Comparison of ENCODE assay signal across 8 cellular contexts in genomic region chr22:46052801-46053562, GRCh38.
A peak's percentile ranks its signal among the peaks of the same experiment; 100 is the strongest.
DNase-seq lines count a peak whose midpoint lies in the region; ATAC-seq, FAIRE-seq and TF ChIP-seq lines count a peak whose summit lies in the region.

No MANE protein-coding gene starts in this region.

- H3K36me3 ChIP-seq in pancreas: no peaks in the 10 kb centered on the region

- H3K4me1 Mint-ChIP-seq in CD14-positive monocyte: peaks cover 84% of the 10 kb centered on the region
- H3K4me1 Mint-ChIP-seq in activated CD8-positive, alpha-beta T cell treated with anti-CD3 and anti-CD28 coated beads, Interleukin-2, amount 10 ng/mL, durations not matched to agents 7 days and 5 days (ENCODE audit: low read depth): peaks cover 45% of the 10 kb centered on the region

- H3K4me1 ChIP-seq in pancreas: peaks cover 61 to 72% (median 71%) of the 10 kb centered on the region in 3 donors

- ATAC-seq in activated CD8-positive, alpha-beta T cell treated with anti-CD3 and anti-CD28 coated beads, Interleukin-2, amount 10 ng/mL, durations not matched to agents 7 days and 5 days: no peak
- peak; percentile 52 to 69 (median 60) for ATAC-seq in pancreas

- H3K4me3 Mint-ChIP-seq in CD14-positive monocyte: peak overlapping the region; percentile 89 to 96
- peak overlapping the region; percentile 82 for H3K4me3 Mint-ChIP-seq in activated CD8-positive, alpha-beta T cell treated with anti-CD3 and anti-CD28 coated beads, Interleukin-2, amount 10 ng/mL, durations not matched to agents 7 days and 5 days

- POLR2A ChIA-PET in activated CD8-positive, alpha-beta T cell treated with anti-CD3 and anti-CD28 coated beads, Interleukin-2, amount 10 ng/mL, durations not matched to agents 7 days and 5 days (lab: Charles Lee): interaction anchor here (0.6 to 6.2 kb wide), 4 partner anchors 8 to 621 kb away, joined by 3 to 45 read pairs (median 4); no protein-coding TSS in a partner anchor

- H3K27me3 ChIP-seq in pancreas: no peaks in the 10 kb centered on the region

- H3K27me3 Mint-ChIP-seq in CD14-positive monocyte (ENCODE audit: low read depth in 3 of 3): no peaks in the 10 kb centered on the region
- H3K27me3 Mint-ChIP-seq in activated CD8-positive, alpha-beta T cell treated with anti-CD3 and anti-CD28 coated beads, Interleukin-2, amount 10 ng/mL, durations not matched to agents 7 days and 5 days (ENCODE audit: low read depth): no peaks in the 10 kb centered on the region

- H3K9me3 ChIP-seq in pancreas: no peaks in the 10 kb centered on the region

- 1 to 2% methylated on average over 26 of the region's 26 CpGs for WGBS in pancreas, 2 donors

- in situ Hi-C loops in KBM-7 (cut with MboI; ENCODE audit: low pct_unique_long_range_greater_than_20kb, low sequenced_read_pairs): no loop called here

- TF ChIP-seq CTCF in CD14-positive monocyte (IDR thresholded peaks at IDR 0.05) (no peak), pancreas (IDR thresholded peaks at IDR 0.05) (no peak)

- H3K36me3 Mint-ChIP-seq in CD14-positive monocyte: peaks cover 7 to 35% of the 10 kb centered on the region in 2 donors
- peaks cover 2% of the 10 kb centered on the region for H3K36me3 Mint-ChIP-seq in activated CD8-positive, alpha-beta T cell treated with anti-CD3 and anti-CD28 coated beads, Interleukin-2, amount 10 ng/mL, durations not matched to agents 7 days and 5 days (ENCODE audit: low read depth)

- H3K9me3 Mint-ChIP-seq in CD14-positive monocyte: no peaks in the 10 kb centered on the region
- no peaks in the 10 kb centered on the region for H3K9me3 Mint-ChIP-seq in activated CD8-positive, alpha-beta T cell treated with anti-CD3 and anti-CD28 coated beads, Interleukin-2, amount 10 ng/mL, durations not matched to agents 7 days and 5 days (ENCODE audit: insufficient read depth)

- H3K4me3 ChIP-seq in pancreas: peak overlapping the region; percentile 65 to 78 (median 73)

- peak overlapping the region; percentile 90 to 96 (median 95) for H3K27ac Mint-ChIP-seq in CD14-positive monocyte
- H3K27ac Mint-ChIP-seq in activated CD8-positive, alpha-beta T cell treated with anti-CD3 and anti-CD28 coated beads, Interleukin-2, amount 10 ng/mL, durations not matched to agents 7 days and 5 days: peak overlapping the region; percentile 89

- DNase-seq in CD14-positive monocyte (ENCODE audit: low spot score) (no peak), KBM-7 (peak; percentile 58), fibroblast of peridontal ligament (ENCODE audit: extremely low read depth) (peak; percentile 52), pancreas (peak; percentile 67 to 82 (median 70)), DMS 273 (lab: John Stamatoyannopoulos, UW; ENCODE audit: unreplicated experiment) (no peak), NCI-H1048 (lab: John Stamatoyannopoulos, UW) (no peak), midbrain (lab: John Stamatoyannopoulos, UW) (no peak)
- no peak for DNase-seq in activated CD8-positive, alpha-beta T cell treated with anti-CD3 and anti-CD28 coated beads, Interleukin-2, amount 10 ng/mL, durations not matched to agents 7 days and 5 days

- H3K27ac ChIP-seq in pancreas: peak overlapping the region; percentile 92 to 99 (median 98)

- intact Hi-C loops in CD14-positive monocyte (cut with micrococcal nuclease) (loop anchor here in 1 of 2 donors (2.0 to 5.0 kb wide), 2 partner anchors 16 to 56 kb away; no protein-coding TSS in a partner anchor), pancreas (cut with DNase I) (no loop called here)

- FAIRE-seq in pancreas (lab: Jason Lieb, UNC): no peak

- CTCF ChIA-PET in activated CD8-positive, alpha-beta T cell treated with anti-CD3 and anti-CD28 coated beads, Interleukin-2, amount 10 ng/mL, durations not matched to agents 7 days and 5 days (lab: Charles Lee): interaction anchor here (0.6 to 3.3 kb wide), 3 partner anchors 10 to 47 kb away, joined by 3 to 12 read pairs (median 6); no protein-coding TSS in a partner anchor

Comparison
In these comparisons a context has a peak if more than half of its experiments do, and no peak if none do; other contexts are left out.
1. DNase-seq: peak in KBM-7 (single experiment), fibroblast of peridontal ligament (single experiment) and pancreas (6 of 6); none in CD14-positive monocyte (single experiment), activated CD8-positive, alpha-beta T cell treated with anti-CD3 and anti-CD28 coated beads, Interleukin-2, amount 10 ng/mL, durations not matched to agents 7 days and 5 days (single experiment), DMS 273 (single experiment), NCI-H1048 (single experiment) and midbrain (single experiment).